ENCODE assay signal across 8 cellular contexts in the genomic region with DNA sequence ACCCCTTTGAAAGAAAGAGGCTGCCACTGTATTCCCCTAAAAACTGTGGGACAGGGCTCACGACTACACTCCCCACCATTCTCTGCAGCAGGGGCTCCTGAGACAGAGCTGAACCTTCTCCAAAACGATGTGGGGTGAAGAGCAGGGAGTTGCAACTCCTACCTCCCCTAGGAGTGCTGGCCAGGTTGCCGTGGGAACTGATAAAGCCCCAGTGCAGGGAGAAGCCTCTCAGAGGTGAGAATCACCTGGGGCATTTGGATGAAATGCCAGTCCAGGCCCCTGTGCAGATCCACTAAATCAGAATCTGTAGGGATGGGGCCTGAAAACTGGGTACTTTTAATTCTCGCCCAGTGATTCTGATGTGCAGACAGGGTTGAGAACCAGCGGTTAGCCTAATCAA. TPM values are rescaled to one million over a fixed set of nuclear protein-coding genes. Genes with fewer than 3 reads are reported as not detected.
A peak's percentile ranks its signal among the peaks of the same experiment; 100 is the strongest.
DNase-seq lines count a peak whose midpoint lies in the region; ATAC-seq and TF ChIP-seq lines count a peak whose summit lies in the region.

No MANE protein-coding gene starts in this region.

- H3K4me3 ChIP-seq in stomach smooth muscle (ENCODE audit: low read length in 2 of 2), result peak overlapping the region; percentile 73 to 87

- H3K27ac Mint-ChIP-seq in activated CD4-positive, alpha-beta T cell treated with anti-CD3 and anti-CD28 coated beads for 36 hours, result peak overlapping the region; percentile 99
- H3K27ac Mint-ChIP-seq in activated naive CD4-positive, alpha-beta T cell treated with anti-CD3 and anti-CD28 coated beads, Interleukin-2, amount 50 U/mL, for 72 hours, result peak overlapping the region; percentile 93 to 99

- peak overlapping the region; percentile 97 for H3K27ac ChIP-seq in stomach smooth muscle (ENCODE audit: low read length)

- TF ChIP-seq CTCF in GM20000 (IDR thresholded peaks at IDR 0.05; ENCODE audit: extremely low read depth, missing control alignments), result no peak

- no peak for DNase-seq in activated CD4-positive, alpha-beta T cell treated with anti-CD3 and anti-CD28 coated beads for 36 hours
- DNase-seq in activated CD4-positive, alpha-beta T cell treated with anti-CD3 and anti-CD28 coated beads for 48 hours, result no peak
- no peak for DNase-seq in activated naive CD4-positive, alpha-beta T cell treated with anti-CD3 and anti-CD28 coated beads, Interleukin-2, amount 50 U/mL, for 72 hours (ENCODE audit: low spot score in 2 of 2)
- peak; percentile 47 for DNase-seq in iPS-NIHi7 (ENCODE audit: extremely low spot score)
- no peak for DNase-seq in NCI-H1436 (lab: John Stamatoyannopoulos, UW)
- DNase-seq in GM20000 (ENCODE audit: low spot score), result no peak

- ATAC-seq in activated CD4-positive, alpha-beta T cell treated with anti-CD3 and anti-CD28 coated beads for 36 hours, result no peak
- no peak for ATAC-seq in activated naive CD4-positive, alpha-beta T cell treated with anti-CD3 and anti-CD28 coated beads, Interleukin-2, amount 50 U/mL, for 72 hours
- ATAC-seq in HG03457 (IDR thresholded peaks at IDR 0.05; ENCODE audit: unreplicated experiment), result no peak

- H3K4me1 Mint-ChIP-seq in activated CD4-positive, alpha-beta T cell treated with anti-CD3 and anti-CD28 coated beads for 36 hours, result peaks cover 50% of the 10 kb centered on the region

- CTCF ChIA-PET in activated CD4-positive, alpha-beta T cell treated with anti-CD3 and anti-CD28 coated beads for 36 hours (lab: Charles Lee), result interaction anchor here (0.7 to 2.3 kb wide), 9 partner anchors 11 to 286 kb away, joined by 3 to 14 read pairs (median 3); no protein-coding TSS in a partner anchor

- no peaks in the 10 kb centered on the region for H3K27me3 ChIP-seq in stomach smooth muscle (ENCODE audit: control insufficient read depth in 1 of 2, insufficient read depth in 2 of 2, low read length in 2 of 2)

- no peaks in the 10 kb centered on the region for H3K9me3 Mint-ChIP-seq in activated CD4-positive, alpha-beta T cell treated with anti-CD3 and anti-CD28 coated beads for 36 hours (ENCODE audit: low read depth)
- no peaks in the 10 kb centered on the region for H3K9me3 Mint-ChIP-seq in activated naive CD4-positive, alpha-beta T cell treated with anti-CD3 and anti-CD28 coated beads, Interleukin-2, amount 50 U/mL, for 72 hours

- no peaks in the 10 kb centered on the region for H3K9me3 ChIP-seq in stomach smooth muscle (ENCODE audit: control insufficient read depth in 2 of 2, low read length in 2 of 2)

- intact Hi-C loops in activated CD4-positive, alpha-beta T cell treated with anti-CD3 and anti-CD28 coated beads for 36 hours (cut with DNase I, micrococcal nuclease), result loop anchor here (1.0 to 5.0 kb wide), 12 partner anchors 22 to 1806 kb away; a partner anchor contains a TSS

- H3K4me3 Mint-ChIP-seq in activated CD4-positive, alpha-beta T cell treated with anti-CD3 and anti-CD28 coated beads for 36 hours, result peak overlapping the region; percentile 87

- peak overlapping the region; percentile 92 to 97 for H3K9ac ChIP-seq in stomach smooth muscle (ENCODE audit: low read length in 2 of 2)

- H3K4me1 ChIP-seq in stomach smooth muscle (ENCODE audit: control insufficient read depth, insufficient read depth, low read length), result peaks cover 52% of the 10 kb centered on the region

- peaks cover 6% of the 10 kb centered on the region for H3K36me3 Mint-ChIP-seq in activated CD4-positive, alpha-beta T cell treated with anti-CD3 and anti-CD28 coated beads for 36 hours (ENCODE audit: low read depth)
- peaks cover 0 to 5% of the 10 kb centered on the region in 2 donors for H3K36me3 Mint-ChIP-seq in activated naive CD4-positive, alpha-beta T cell treated with anti-CD3 and anti-CD28 coated beads, Interleukin-2, amount 50 U/mL, for 72 hours

- POLR2A ChIA-PET in activated CD4-positive, alpha-beta T cell treated with anti-CD3 and anti-CD28 coated beads for 36 hours (lab: Charles Lee), result interaction anchor here (0.6 to 2.1 kb wide), 3 partner anchors 16 to 352 kb away, joined by 3 to 30 read pairs (median 7); a partner anchor contains a TSS

- H3K27me3 Mint-ChIP-seq in activated CD4-positive, alpha-beta T cell treated with anti-CD3 and anti-CD28 coated beads for 36 hours, result no peaks in the 10 kb centered on the region

- peaks cover 0 to 6% of the 10 kb centered on the region in 2 donors for H3K36me3 ChIP-seq in stomach smooth muscle (ENCODE audit: control insufficient read depth in 2 of 2, insufficient read depth in 2 of 2, low read length in 2 of 2)

RNA-seq across cellular contexts. Expression of a gene that starts 0.9 kb away (rescaled TPM):
- total RNA-seq in activated CD4-positive, alpha-beta T cell treated with anti-CD3 and anti-CD28 coated beads for 36 hours, result 1 to 10 TPM; 4.9 to 5.3 TPM
- 1 to 10 TPM; 2.0 to 7.2 TPM for total RNA-seq in activated naive CD4-positive, alpha-beta T cell treated with anti-CD3 and anti-CD28 coated beads, Interleukin-2, amount 50 U/mL, for 72 hours

RNA-seq across cellular contexts. Expression of a gene that starts 42.0 kb away (rescaled TPM):
- under 1 TPM; 0.18 to 0.33 TPM for total RNA-seq in activated CD4-positive, alpha-beta T cell treated with anti-CD3 and anti-CD28 coated beads for 36 hours
- under 1 TPM; 0.36 to 0.60 TPM for total RNA-seq in activated naive CD4-positive, alpha-beta T cell treated with anti-CD3 and anti-CD28 coated beads, Interleukin-2, amount 50 U/mL, for 72 hours

RNA-seq across cellular contexts. Expression of a gene that starts 58.8 kb away (rescaled TPM):
- total RNA-seq in activated CD4-positive, alpha-beta T cell treated with anti-CD3 and anti-CD28 coated beads for 36 hours, result not detected
- total RNA-seq in activated naive CD4-positive, alpha-beta T cell treated with anti-CD3 and anti-CD28 coated beads, Interleukin-2, amount 50 U/mL, for 72 hours, result not detected
